Comparison of ENCODE assay signal across 8 cellular contexts in the genomic region with DNA sequence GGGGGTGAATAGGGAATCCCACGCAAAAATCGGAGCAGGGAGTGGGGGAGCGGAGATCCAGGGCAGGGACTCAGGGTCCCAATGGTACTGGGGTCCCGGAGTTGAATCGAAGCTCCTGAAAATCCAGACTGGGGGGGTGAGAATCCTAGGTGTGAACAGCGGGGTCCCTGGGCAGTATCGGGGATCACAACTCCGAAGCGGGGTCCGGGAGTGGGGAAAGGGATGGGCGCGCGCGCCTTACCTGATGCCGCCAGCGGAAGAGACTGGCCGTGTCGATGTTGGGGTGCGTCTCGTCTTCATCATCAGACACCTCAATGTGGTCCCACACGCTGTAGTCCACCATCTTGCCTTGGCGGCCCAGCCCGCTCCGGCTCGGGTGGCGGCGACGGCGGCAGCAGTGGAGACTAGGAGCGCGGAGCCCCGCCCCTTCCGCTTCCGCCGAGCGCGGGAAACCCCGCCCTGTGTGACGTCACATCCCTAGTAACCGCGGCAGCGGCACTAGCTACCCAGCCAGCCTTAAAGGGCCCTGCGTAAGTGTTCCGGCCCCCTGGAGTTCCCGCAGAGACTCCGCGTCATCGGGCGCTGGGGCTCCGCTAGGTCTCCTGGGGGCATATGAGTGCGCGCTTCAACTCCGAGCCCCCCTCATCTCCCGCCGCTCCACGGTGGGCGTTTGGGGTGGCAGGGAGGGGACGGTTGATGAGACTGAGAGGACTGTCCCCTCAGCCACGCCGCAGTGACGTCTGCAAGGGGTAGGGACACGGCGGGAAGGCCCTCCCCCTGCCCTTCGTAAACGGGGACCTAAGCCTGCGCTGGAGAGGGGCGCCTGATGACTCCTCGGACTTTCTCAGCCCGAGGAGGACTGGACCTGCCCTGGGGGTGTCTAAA. TPM values are rescaled to one million over a fixed set of nuclear protein-coding genes. Genes with fewer than 3 reads are reported as not detected.
DNase-seq lines count a peak whose midpoint lies in the region; ATAC-seq and TF ChIP-seq lines count a peak whose summit lies in the region.

A gene (minus strand): TSS at position 406 of the 885 bp plus-strand sequence. CDS start 63 bp downstream, at position 343.

- H3K4me2 ChIP-seq in DND-41 (ENCODE audit: insufficient read depth, low read length) (peak within 1 kb of the TSS; percentile 98), GM23248 (ENCODE audit: unreplicated experiment) (peak within 1 kb of the TSS; percentile 98)

- peaks cover 23% of the 10 kb centered on the region for H3K36me3 Mint-ChIP-seq in activated T-helper 1 cell treated with anti-CD3 and anti-CD28 coated beads, Interleukin-12 subunit alpha, Interleukin-12 subunit beta, Interleukin-2, Interleukin-4 antibody, amounts not matched to agents 30 ng/mL and 10 ng/mL and 1 ng/mL, durations not matched to agents 14 hours and 24 hours and 36 hours (ENCODE audit: low read depth)
- H3K36me3 Mint-ChIP-seq in naive thymus-derived CD8-positive, alpha-beta T cell: no peaks in the 10 kb centered on the region
- peaks cover 16 to 19% of the 10 kb centered on the region in 2 donors for H3K36me3 Mint-ChIP-seq in stimulated activated naive B cell treated with anti-CD40 and anti-IgM and Interleukin-4, amounts not matched to agents 10 μg/mL and 1 μg/mL and 100 μg/mL, for 72 hours

- H2AFZ ChIP-seq in DND-41 (ENCODE audit: low read depth, low read length): peak within 1 kb of the TSS; percentile 96
- H2AFZ ChIP-seq in GM23248: peak within 1 kb of the TSS; percentile 93

- H3K27me3 ChIP-seq in DND-41 (ENCODE audit: insufficient read depth, low read length, poor library complexity): no peaks in the 10 kb centered on the region
- no peaks in the 10 kb centered on the region for H3K27me3 ChIP-seq in GM23248 (replicated peaks; ENCODE audit: insufficient read depth)

- WGBS in GM23248 (ENCODE audit: low coverage in 1 of 2, low lambda C conversion rate in 2 of 2, missing lambda C conversion rate in 2 of 2), 2 experiments: 0 to 2% methylated on average over 56 to 67 of the region's 69 CpGs

- in situ Hi-C loops in GM23248 (cut with MboI): no loop called here

- H3K4me3 ChIP-seq in DND-41 (ENCODE audit: low read depth in 1 of 2, low read length in 2 of 2) (peak within 1 kb of the TSS; percentile 91 to 94), GM23248 (peak within 1 kb of the TSS; percentile 88)

- no peaks in the 10 kb centered on the region for H3K9me2 ChIP-seq in GM23248 (ENCODE audit: insufficient read depth)

- H3K4me1 Mint-ChIP-seq in activated T-helper 1 cell treated with anti-CD3 and anti-CD28 coated beads, Interleukin-12 subunit alpha, Interleukin-12 subunit beta, Interleukin-2, Interleukin-4 antibody, amounts not matched to agents 30 ng/mL and 10 ng/mL and 1 ng/mL, durations not matched to agents 14 hours and 24 hours and 36 hours (ENCODE audit: low read depth): peaks cover 51% of the 10 kb centered on the region
- H3K4me1 Mint-ChIP-seq in naive thymus-derived CD8-positive, alpha-beta T cell: peaks cover 31 to 74% (median 70%) of the 10 kb centered on the region in 4 donors
- H3K4me1 Mint-ChIP-seq in stimulated activated naive B cell treated with anti-CD40 and anti-IgM and Interleukin-4, amounts not matched to agents 10 μg/mL and 1 μg/mL and 100 μg/mL, for 72 hours: peaks cover 48 to 88% of the 10 kb centered on the region in 2 donors

- H3K27ac Mint-ChIP-seq in activated T-helper 1 cell treated with anti-CD3 and anti-CD28 coated beads, Interleukin-12 subunit alpha, Interleukin-12 subunit beta, Interleukin-2, Interleukin-4 antibody, amounts not matched to agents 30 ng/mL and 10 ng/mL and 1 ng/mL, durations not matched to agents 14 hours and 24 hours and 36 hours: peak within 1 kb of the TSS; percentile 96
- H3K27ac Mint-ChIP-seq in naive thymus-derived CD8-positive, alpha-beta T cell: peak within 1 kb of the TSS; percentile 81 to 98 (median 98)
- H3K27ac Mint-ChIP-seq in stimulated activated naive B cell treated with anti-CD40 and anti-IgM and Interleukin-4, amounts not matched to agents 10 μg/mL and 1 μg/mL and 100 μg/mL, for 72 hours: peak within 1 kb of the TSS; percentile 99

- DNase-seq in DND-41 (peak; percentile 98), GM23248 (peak; percentile 99), LHCN-M2 (ENCODE audit: low read depth) (peak; percentile 93), RPMI7951 (ENCODE audit: low read depth) (peak; percentile 93), fibroblast of gingiva (ENCODE audit: low read depth) (peak; percentile 96)
- peak; percentile 98 for DNase-seq in activated T-helper 1 cell treated with anti-CD3 and anti-CD28 coated beads, Interleukin-12 subunit alpha, Interleukin-12 subunit beta, Interleukin-2, Interleukin-4 antibody, amounts not matched to agents 30 ng/mL and 10 ng/mL and 1 ng/mL, durations not matched to agents 14 hours and 24 hours and 36 hours (ENCODE audit: low spot score)
- DNase-seq in naive thymus-derived CD8-positive, alpha-beta T cell: peak; percentile 96 to 98 (median 97)
- DNase-seq in stimulated activated naive B cell treated with anti-CD40 and anti-IgM and Interleukin-4, amounts not matched to agents 10 μg/mL and 1 μg/mL and 100 μg/mL, for 72 hours: peak; percentile 96

- H3K9me3 Mint-ChIP-seq in activated T-helper 1 cell treated with anti-CD3 and anti-CD28 coated beads, Interleukin-12 subunit alpha, Interleukin-12 subunit beta, Interleukin-2, Interleukin-4 antibody, amounts not matched to agents 30 ng/mL and 10 ng/mL and 1 ng/mL, durations not matched to agents 14 hours and 24 hours and 36 hours: no peaks in the 10 kb centered on the region
- H3K9me3 Mint-ChIP-seq in naive thymus-derived CD8-positive, alpha-beta T cell: peaks cover 0 to 2% (median 0%) of the 10 kb centered on the region in 9 donors
- no peaks in the 10 kb centered on the region for H3K9me3 Mint-ChIP-seq in stimulated activated naive B cell treated with anti-CD40 and anti-IgM and Interleukin-4, amounts not matched to agents 10 μg/mL and 1 μg/mL and 100 μg/mL, for 72 hours

- no peaks in the 10 kb centered on the region for H3F3A ChIP-seq in GM23248 (ENCODE audit: insufficient read depth)

- no peaks in the 10 kb centered on the region for H3K27me3 Mint-ChIP-seq in activated T-helper 1 cell treated with anti-CD3 and anti-CD28 coated beads, Interleukin-12 subunit alpha, Interleukin-12 subunit beta, Interleukin-2, Interleukin-4 antibody, amounts not matched to agents 30 ng/mL and 10 ng/mL and 1 ng/mL, durations not matched to agents 14 hours and 24 hours and 36 hours (ENCODE audit: insufficient read depth)
- H3K27me3 Mint-ChIP-seq in naive thymus-derived CD8-positive, alpha-beta T cell: no peaks in the 10 kb centered on the region
- no peaks in the 10 kb centered on the region for H3K27me3 Mint-ChIP-seq in stimulated activated naive B cell treated with anti-CD40 and anti-IgM and Interleukin-4, amounts not matched to agents 10 μg/mL and 1 μg/mL and 100 μg/mL, for 72 hours

- H4K20me1 ChIP-seq in DND-41 (ENCODE audit: insufficient read depth, low read length) (peaks cover 31% of the 10 kb centered on the region), GM23248 (ENCODE audit: insufficient read depth) (no peaks in the 10 kb centered on the region; the same call in 1 of the 2 replicates)

- POLR2A ChIA-PET in naive thymus-derived CD8-positive, alpha-beta T cell (lab: Charles Lee): interaction anchor here (0.5 to 9.8 kb wide), 8 partner anchors 12 to 1193 kb away, joined by 3 to 91 read pairs (median 6); a partner anchor contains a TSS

- peaks cover 47% of the 10 kb centered on the region for H3K79me2 ChIP-seq in DND-41 (ENCODE audit: insufficient read depth, low read length)
- peaks cover 50% of the 10 kb centered on the region for H3K79me2 ChIP-seq in GM23248 (ENCODE audit: insufficient read depth)

- TF ChIP-seq CTCF in DND-41 (IDR thresholded peaks at IDR 0.05; ENCODE audit: borderline replicate concordance, extremely low read depth, low read length, poor library complexity, severe bottlenecking): no peak

- H3K4me1 ChIP-seq in DND-41 (ENCODE audit: insufficient read depth, low read length) (peaks cover 43% of the 10 kb centered on the region), GM23248 (ENCODE audit: insufficient read depth) (peaks cover 17% of the 10 kb centered on the region)

- H3K36me3 ChIP-seq in DND-41 (ENCODE audit: insufficient read depth, low read length) (peaks cover 17% of the 10 kb centered on the region), GM23248 (ENCODE audit: low read depth) (no peaks in the 10 kb centered on the region)

- ATAC-seq in DND-41 (ENCODE audit: insufficient read depth, low read depth): peak; percentile 85
- peak; percentile 78 for ATAC-seq in naive thymus-derived CD8-positive, alpha-beta T cell
- ATAC-seq in stimulated activated naive B cell treated with anti-CD40 and anti-IgM and Interleukin-4, amounts not matched to agents 10 μg/mL and 1 μg/mL and 100 μg/mL, for 72 hours (replicated peaks): peak; percentile 83 to 85

- H3K9ac ChIP-seq in DND-41 (ENCODE audit: low read depth, low read length): peak within 1 kb of the TSS; percentile 83
- H3K9ac ChIP-seq in GM23248: peak within 1 kb of the TSS; percentile 95

- peak within 1 kb of the TSS; percentile 94 for H3K4me3 Mint-ChIP-seq in activated T-helper 1 cell treated with anti-CD3 and anti-CD28 coated beads, Interleukin-12 subunit alpha, Interleukin-12 subunit beta, Interleukin-2, Interleukin-4 antibody, amounts not matched to agents 30 ng/mL and 10 ng/mL and 1 ng/mL, durations not matched to agents 14 hours and 24 hours and 36 hours
- H3K4me3 Mint-ChIP-seq in naive thymus-derived CD8-positive, alpha-beta T cell: peak within 1 kb of the TSS; percentile 91 to 98 (median 92)
- H3K4me3 Mint-ChIP-seq in stimulated activated naive B cell treated with anti-CD40 and anti-IgM and Interleukin-4, amounts not matched to agents 10 μg/mL and 1 μg/mL and 100 μg/mL, for 72 hours: peak within 1 kb of the TSS; percentile 98 to 99

- H3K27ac ChIP-seq in DND-41 (ENCODE audit: low read length) (peak within 1 kb of the TSS; percentile 80), GM23248 (peak within 1 kb of the TSS; percentile 69)

- H3K9me3 ChIP-seq in DND-41 (ENCODE audit: insufficient read depth, low read length, severe bottlenecking) (no peaks in the 10 kb centered on the region), GM23248 (ENCODE audit: low read depth) (no peaks in the 10 kb centered on the region)

- intact Hi-C loops in activated T-helper 1 cell treated with anti-CD3 and anti-CD28 coated beads, Interleukin-12 subunit alpha, Interleukin-12 subunit beta, Interleukin-2, Interleukin-4 antibody, amounts not matched to agents 30 ng/mL and 10 ng/mL and 1 ng/mL, durations not matched to agents 14 hours and 24 hours and 36 hours (cut with micrococcal nuclease): loop anchor here (1.0 to 10.0 kb wide), 15 partner anchors 9 to 691 kb away; a partner anchor contains a TSS

RNA-seq across cellular contexts. Expression of the gene that starts here (rescaled TPM):
- total RNA-seq in GM23248 (2014; rRNA removed; shearing (Covaris generic)): 268 and 301 TPM in 2 replicates
- polyA plus RNA-seq in GM23248 (2016; fragmentation: Nextera tagmentation; extraction: Ambion mirVana): 288 and 291 TPM in 2 replicates
- total RNA-seq in LHCN-M2 (2014; rRNA removed): 311 and 327 TPM in 2 replicates
- polyA plus RNA-seq in LHCN-M2 (2012): 285 TPM
- total RNA-seq in RPMI7951 (2014; rRNA removed; shearing (Covaris generic)): 89.3 and 107 TPM in 2 replicates
- 320 and 326 TPM in 2 replicates for total RNA-seq in activated T-helper 1 cell treated with anti-CD3 and anti-CD28 coated beads, Interleukin-12 subunit alpha, Interleukin-12 subunit beta, Interleukin-2, Interleukin-4 antibody, amounts not matched to agents 30 ng/mL and 10 ng/mL and 1 ng/mL, durations not matched to agents 14 hours and 24 hours and 36 hours
- total RNA-seq in naive thymus-derived CD8-positive, alpha-beta T cell: 100 to 1,000 TPM; 155 to 158 TPM
- polyA plus RNA-seq in naive thymus-derived CD8-positive, alpha-beta T cell: 10 to 100 TPM; 63.2 to 81.1 (median 65.6) TPM

Comparison
In these comparisons a context has a peak if more than half of its experiments do, and no peak if none do; other contexts are left out.
1. Peak in every context shown above with its lines: DNase-seq, ATAC-seq, H3K4me3 ChIP-seq and H3K27ac ChIP-seq.